ENCODE assay signal across 11 cellular contexts in genomic region chr2:240466579-240467148, GRCh38. TPM values are rescaled to one million over a fixed set of nuclear protein-coding genes. Genes with fewer than 3 reads are reported as not detected.
A peak's percentile ranks its signal among the peaks of the same experiment; 100 is the strongest.
DNase-seq lines count a peak whose midpoint lies in the region; ATAC-seq and TF ChIP-seq lines count a peak whose summit lies in the region.
"Had no signal": no experiment of that assay in that cellular context is flagged by ENCODE, and none has a peak within 500 bp of the region (broad histone marks: within the 10 kb centered on the region; RNA-seq: fewer than 3 reads in every experiment).

No MANE protein-coding gene starts in this region.

- H3K27me3 ChIP-seq in adrenal gland: no peaks in the 10 kb centered on the region

- H3K4me1 Mint-ChIP-seq in stimulated activated naive CD8-positive, alpha-beta T cell treated with anti-CD3 and anti-CD28 coated beads, Interleukin-15, amount 100 ng/mL, for 72 hours: no peaks in the 10 kb centered on the region
- H3K4me1 Mint-ChIP-seq in mesothelial cell of epicardium: peaks cover 11% of the 10 kb centered on the region
- H3K4me1 Mint-ChIP-seq: CD4-positive, CD25-positive, alpha-beta regulatory T cell had no signal

- H3K9me3 Mint-ChIP-seq in stimulated activated naive CD8-positive, alpha-beta T cell treated with anti-CD3 and anti-CD28 coated beads, Interleukin-15, amount 100 ng/mL, for 72 hours: no peaks in the 10 kb centered on the region
- H3K9me3 Mint-ChIP-seq in mesothelial cell of epicardium: no peaks in the 10 kb centered on the region
- H3K9me3 Mint-ChIP-seq: stimulated activated naive B cell treated with anti-CD40 and anti-IgM and Interleukin-4, amounts not matched to agents 10 μg/mL and 1 μg/mL and 100 μg/mL, for 72 hours had no signal

- TF ChIP-seq POLR2A in adrenal gland (IDR thresholded peaks at IDR 0.05): no peak

- no peaks in the 10 kb centered on the region for H3K9me3 ChIP-seq in adrenal gland (replicated peaks in 1 of 3)

- H3K36me3 ChIP-seq in adrenal gland (replicated peaks in 1 of 2): peaks cover 0 to 29% of the 10 kb centered on the region in 2 donors

- H3K4me3 ChIP-seq in adrenal gland: no peak overlapping the region

- peak overlapping the region in 1 of 2 donors; percentile 67 for H3K27ac Mint-ChIP-seq in stimulated activated naive CD8-positive, alpha-beta T cell treated with anti-CD3 and anti-CD28 coated beads, Interleukin-15, amount 100 ng/mL, for 72 hours
- no peak overlapping the region for H3K27ac Mint-ChIP-seq in mesothelial cell of epicardium
- H3K27ac Mint-ChIP-seq: CD4-positive, CD25-positive, alpha-beta regulatory T cell; stimulated activated naive B cell treated with anti-CD40 and anti-IgM and Interleukin-4, amounts not matched to agents 10 μg/mL and 1 μg/mL and 100 μg/mL, for 72 hours had no signal

- intact Hi-C loops in adrenal gland (cut with DNase I): no loop called here

- peak in 1 of 2 donors; percentile 9 for DNase-seq in stimulated activated naive CD8-positive, alpha-beta T cell treated with anti-CD3 and anti-CD28 coated beads, Interleukin-15, amount 100 ng/mL, for 72 hours
- DNase-seq in stimulated activated naive CD8-positive, alpha-beta T cell treated with anti-CD3 and anti-CD28 coated beads, Interleukin-15, Interleukin-2, amounts not matched to agents 100 U/mL and 50 U/mL, for 24 hours: no peak
- DNase-seq in adrenal gland (peak; percentile 30 to 72 (median 54)), mesothelial cell of epicardium (ENCODE audit: low spot score in 2 of 2, unreplicated experiment in 2 of 2) (peak; percentile 18 to 39), NCI-H524 (lab: John Stamatoyannopoulos, UW) (no peak), Kasumi-1 (lab: John Stamatoyannopoulos, UW) (no peak), DMS53 (lab: John Stamatoyannopoulos, UW) (no peak), caudate nucleus (lab: John Stamatoyannopoulos, UW) (no peak)
- DNase-seq: CD4-positive, CD25-positive, alpha-beta regulatory T cell; NCI-H2081 treated with DMSO at 0.1 percent for 48 hours; stimulated activated naive B cell treated with anti-CD40 and anti-IgM and Interleukin-4, amounts not matched to agents 10 μg/mL and 1 μg/mL and 100 μg/mL, for 72 hours had no signal

- ATAC-seq in stimulated activated naive CD8-positive, alpha-beta T cell treated with anti-CD3 and anti-CD28 coated beads, Interleukin-15, amount 100 ng/mL, for 72 hours: peak; percentile 28
- no peak for ATAC-seq in stimulated activated naive CD8-positive, alpha-beta T cell treated with anti-CD3 and anti-CD28 coated beads, Interleukin-15, Interleukin-2, amounts not matched to agents 100 U/mL and 50 U/mL, for 24 hours
- ATAC-seq: stimulated activated naive B cell treated with anti-CD40 and anti-IgM and Interleukin-4, amounts not matched to agents 10 μg/mL and 1 μg/mL and 100 μg/mL, for 72 hours had no signal

- TF ChIP-seq CTCF in adrenal gland (IDR thresholded peaks at IDR 0.05) (no peak), mesothelial cell of epicardium (IDR thresholded peaks at IDR 0.05; ENCODE audit: unreplicated experiment) (no peak)

- H3K4me1 ChIP-seq in adrenal gland (replicated peaks in 1 of 2): peaks cover 6 to 20% of the 10 kb centered on the region in 2 donors

- no peaks in the 10 kb centered on the region for H3K27me3 Mint-ChIP-seq in stimulated activated naive CD8-positive, alpha-beta T cell treated with anti-CD3 and anti-CD28 coated beads, Interleukin-15, amount 100 ng/mL, for 72 hours
- no peaks in the 10 kb centered on the region for H3K27me3 Mint-ChIP-seq in mesothelial cell of epicardium (ENCODE audit: low read depth)
- H3K27me3 Mint-ChIP-seq: CD4-positive, CD25-positive, alpha-beta regulatory T cell; stimulated activated naive B cell treated with anti-CD40 and anti-IgM and Interleukin-4, amounts not matched to agents 10 μg/mL and 1 μg/mL and 100 μg/mL, for 72 hours had no signal

- peak overlapping the region in 2 of 5 donors; percentile 35 to 49 for H3K27ac ChIP-seq in adrenal gland
- H3K27ac ChIP-seq in caudate nucleus (ENCODE audit: low read depth, low read length): no peak overlapping the region

- peaks cover 7% of the 10 kb centered on the region for H3K36me3 Mint-ChIP-seq in mesothelial cell of epicardium

- 67 to 71% (median 71%) methylated on average over 5 to 19 of the region's 19 CpGs; no CpG with 5 or more reads in 1 of the 4 donors for WGBS in adrenal gland, 4 donors

- no peak overlapping the region for H3K4me3 Mint-ChIP-seq in stimulated activated naive CD8-positive, alpha-beta T cell treated with anti-CD3 and anti-CD28 coated beads, Interleukin-15, amount 100 ng/mL, for 72 hours
- no peak overlapping the region for H3K4me3 Mint-ChIP-seq in mesothelial cell of epicardium
- H3K4me3 Mint-ChIP-seq: CD4-positive, CD25-positive, alpha-beta regulatory T cell; stimulated activated naive B cell treated with anti-CD40 and anti-IgM and Interleukin-4, amounts not matched to agents 10 μg/mL and 1 μg/mL and 100 μg/mL, for 72 hours had no signal

RNA-seq across cellular contexts. Expression of gene GPC1, which starts 31.2 kb away (rescaled TPM):
- total RNA-seq in adrenal gland (100 to 1,000 TPM in 7 of 8 donors, 10 to 100 TPM in 1; 75.1 to 202 (median 143) TPM), mesothelial cell of epicardium (86.1 to 89.7 TPM (median 88.0 TPM) in 3 replicates)
- polyA plus RNA-seq in adrenal gland: 10 to 100 TPM; 13.4 to 97.6 (median 70.9) TPM

Comparison
In these comparisons a context has a peak if more than half of its experiments do, and no peak if none do; other contexts are left out.
1. DNase-seq: peak in adrenal gland (7 of 7) and mesothelial cell of epicardium (2 of 2); none in stimulated activated naive CD8-positive, alpha-beta T cell treated with anti-CD3 and anti-CD28 coated beads, Interleukin-15, Interleukin-2, amounts not matched to agents 100 U/mL and 50 U/mL, for 24 hours (single experiment), NCI-H524 (0 of 2), Kasumi-1 (0 of 2), DMS53 (single experiment) and caudate nucleus (0 of 61).